14 cellular contexts compared by ENCODE assay signal in the genomic region with DNA sequence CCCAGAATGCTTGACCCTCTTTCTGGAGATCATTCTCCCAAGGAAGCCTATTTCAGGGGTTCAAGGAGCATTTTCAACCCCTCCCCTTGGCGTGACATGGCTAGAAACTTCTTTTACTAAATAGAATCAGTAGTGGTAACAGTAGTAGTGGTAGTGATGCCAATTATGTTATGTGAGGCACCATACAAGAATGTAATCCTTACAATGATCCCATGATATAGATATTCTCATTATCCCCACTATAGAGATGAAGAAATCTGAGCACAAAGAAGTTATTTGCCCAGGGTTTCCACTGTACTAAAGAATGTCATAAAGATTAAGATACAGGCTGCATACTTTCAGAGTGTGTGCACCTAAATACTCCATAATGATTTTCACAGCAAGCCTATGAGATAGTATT.
A peak's percentile ranks its signal among the peaks of the same experiment; 100 is the strongest.
DNase-seq lines count a peak whose midpoint lies in the region; ATAC-seq and TF ChIP-seq lines count a peak whose summit lies in the region.
"Had no signal": no experiment of that assay in that cellular context is flagged by ENCODE, and none has a peak within 500 bp of the region (broad histone marks: within the 10 kb centered on the region; RNA-seq: fewer than 3 reads in every experiment).

No MANE protein-coding gene starts in this region.

- no TSS peak for BruUV-seq in PC-3 (replicated peaks; lab: Mats Ljungman, UMichigan)

- no peak overlapping the region for H3K4me3 ChIP-seq in BLaER1 treated with 17β-estradiol and CSF1 and Interleukin-3, amounts not matched to agents 10 nM and 100 nM
- no peak overlapping the region for H3K4me3 ChIP-seq in PC-3 (ENCODE audit: low read length)
- no peak overlapping the region for H3K4me3 ChIP-seq in retinal pigment epithelial cell (ENCODE audit: low read length)

- H3K9ac ChIP-seq in BLaER1 treated with 17β-estradiol and CSF1 and Interleukin-3, amounts not matched to agents 10 nM and 100 nM = no peak overlapping the region
- no peak overlapping the region for H3K9ac ChIP-seq in PC-3 (ENCODE audit: low read length)

- no peaks in the 10 kb centered on the region for H4K20me1 ChIP-seq in BLaER1 treated with 17β-estradiol and CSF1 and Interleukin-3, amounts not matched to agents 10 nM and 100 nM
- H4K20me1 ChIP-seq in PC-3 (ENCODE audit: low read length) = no peaks in the 10 kb centered on the region

- H3K4me1 Mint-ChIP-seq in activated CD8-positive, alpha-beta T cell treated with anti-CD3 and anti-CD28 coated beads for 36 hours (ENCODE audit: low read depth) = no peaks in the 10 kb centered on the region

- no peak overlapping the region for H3K27ac ChIP-seq in BLaER1 treated with 17β-estradiol and CSF1 and Interleukin-3, amounts not matched to agents 10 nM and 100 nM
- H3K27ac ChIP-seq in PC-3 (ENCODE audit: low read length) (no peak overlapping the region), foreskin keratinocyte (no peak overlapping the region)
- H3K27ac ChIP-seq: HL-60 had no signal

- CTCF ChIA-PET in PC-3 (lab: Charles Lee) = interaction anchor here (0.5 to 0.6 kb wide), 3 partner anchors 56 to 498 kb away, joined by 3 to 4 read pairs (median 4); no protein-coding TSS in a partner anchor
- CTCF ChIA-PET in activated CD8-positive, alpha-beta T cell treated with anti-CD3 and anti-CD28 coated beads for 36 hours (lab: Charles Lee) = interaction anchor here (0.6 kb wide), 1 partner anchor 218 kb away, joined by 5 read pairs; no protein-coding TSS in a partner anchor

- no peaks in the 10 kb centered on the region for H3K9me2 ChIP-seq in PC-3 (replicated peaks; ENCODE audit: low read length)

- peak overlapping the region in 7 of 11 experiments; percentile 49 to 76 (median 68); a peak in 12 of 22 replicates for H3K4me2 ChIP-seq in BLaER1 treated with 17β-estradiol and CSF1 and Interleukin-3, amounts not matched to agents 10 nM and 100 nM
- H3K4me2 ChIP-seq in PC-3 (ENCODE audit: low read length) = no peak overlapping the region

- H3K4me1 ChIP-seq in BLaER1 treated with 17β-estradiol and CSF1 and Interleukin-3, amounts not matched to agents 10 nM and 100 nM = peaks cover 0 to 41% (median 27%) of the 10 kb centered on the region in 10 experiments; a peak in 15 of 20 replicates
- H3K4me1 ChIP-seq in PC-3 (ENCODE audit: insufficient read depth, low read length) (no peaks in the 10 kb centered on the region), foreskin keratinocyte (no peaks in the 10 kb centered on the region)

- DNase-seq in PC-3 = peak; percentile 39
- DNase-seq in foreskin keratinocyte = peak in 1 of 2 donors; percentile 55
- DNase-seq in retinal pigment epithelial cell (ENCODE audit: low read depth) = peak; percentile 72
- DNase-seq in T-helper 9 cell = no peak
- DNase-seq in activated CD8-positive, alpha-beta T cell treated with anti-CD3 and anti-CD28 coated beads for 36 hours = no peak
- DNase-seq in hippocampal formation (lab: John Stamatoyannopoulos, UW) = no peak
- DNase-seq: AML-193; C1 segment of cervical spinal cord; CD4-positive, alpha-beta T cell; DMS153; DMS79 treated with DMSO at 0.1 percent for 48 hours; GDM1 had no signal

- H3K36me3 Mint-ChIP-seq in activated CD8-positive, alpha-beta T cell treated with anti-CD3 and anti-CD28 coated beads for 36 hours (ENCODE audit: low read depth) = no peaks in the 10 kb centered on the region

- H3K36me3 ChIP-seq in BLaER1 treated with 17β-estradiol and CSF1 and Interleukin-3, amounts not matched to agents 10 nM and 100 nM = no peaks in the 10 kb centered on the region
- no peaks in the 10 kb centered on the region for H3K36me3 ChIP-seq in PC-3 (ENCODE audit: low read depth, low read length)

- H3K9me3 Mint-ChIP-seq in activated CD8-positive, alpha-beta T cell treated with anti-CD3 and anti-CD28 coated beads for 36 hours = no peaks in the 10 kb centered on the region
- H3K9me3 Mint-ChIP-seq: CD4-positive, alpha-beta T cell had no signal

- no peaks in the 10 kb centered on the region for H3K27me3 ChIP-seq in BLaER1 treated with 17β-estradiol and CSF1 and Interleukin-3, amounts not matched to agents 10 nM and 100 nM
- H3K27me3 ChIP-seq in PC-3 (ENCODE audit: low read length) (peaks cover 37% of the 10 kb centered on the region), foreskin keratinocyte (peaks cover 2% of the 10 kb centered on the region)

- peaks cover 22% of the 10 kb centered on the region for H3K27me3 Mint-ChIP-seq in activated CD8-positive, alpha-beta T cell treated with anti-CD3 and anti-CD28 coated beads for 36 hours

- no peak for TF ChIP-seq CTCF in PC-3 (conservative IDR thresholded peaks at IDR 0.05; ENCODE audit: low read depth, low read length)
- TF ChIP-seq CTCF in foreskin keratinocyte (conservative IDR thresholded peaks at IDR 0.05) = no peak
- no peak for TF ChIP-seq CTCF in retinal pigment epithelial cell (conservative IDR thresholded peaks at IDR 0.05; ENCODE audit: low read depth, low read length)
- TF ChIP-seq CTCF in activated CD8-positive, alpha-beta T cell treated with anti-CD3 and anti-CD28 coated beads for 36 hours (IDR thresholded peaks at IDR 0.05) = no peak

- H3K9me3 ChIP-seq in BLaER1 treated with 17β-estradiol and CSF1 and Interleukin-3, amounts not matched to agents 10 nM and 100 nM (replicated peaks in 1 of 11) = peaks cover 0 to 19% (median 0%) of the 10 kb centered on the region in 11 experiments; a peak in 5 of 22 replicates
- no peaks in the 10 kb centered on the region for H3K9me3 ChIP-seq in PC-3 (ENCODE audit: low read length)

- H3F3A ChIP-seq in PC-3 (ENCODE audit: low read length, unreplicated experiment) = no peaks in the 10 kb centered on the region

- no peak overlapping the region for H2AFZ ChIP-seq in PC-3 (ENCODE audit: low read length)

- intact Hi-C loops in PC-3 (cut with micrococcal nuclease) = loop anchor here (10.0 kb wide), 1 partner anchor 160 kb away; no protein-coding TSS in a partner anchor
- intact Hi-C loops in activated CD8-positive, alpha-beta T cell treated with anti-CD3 and anti-CD28 coated beads for 36 hours (cut with micrococcal nuclease) = no loop called here

- ATAC-seq in PC-3 (peak; percentile 8; the same call in 1 of the 2 replicates), foreskin keratinocyte (peak; percentile 52)
- no peak for ATAC-seq in activated CD8-positive, alpha-beta T cell treated with anti-CD3 and anti-CD28 coated beads for 36 hours

- H3K79me2 ChIP-seq in PC-3 (ENCODE audit: low read length) = no peaks in the 10 kb centered on the region

- H3K27ac Mint-ChIP-seq in activated CD8-positive, alpha-beta T cell treated with anti-CD3 and anti-CD28 coated beads for 36 hours = no peak overlapping the region
- H3K27ac Mint-ChIP-seq: CD4-positive, alpha-beta T cell had no signal

- H3K4me3 Mint-ChIP-seq in activated CD8-positive, alpha-beta T cell treated with anti-CD3 and anti-CD28 coated beads for 36 hours = no peak overlapping the region
- H3K4me3 Mint-ChIP-seq: CD4-positive, alpha-beta T cell had no signal

- POLR2A ChIA-PET in PC-3 (lab: Charles Lee; ENCODE audit: unreplicated experiment) = no interaction called here
- POLR2A ChIA-PET in activated CD8-positive, alpha-beta T cell treated with anti-CD3 and anti-CD28 coated beads for 36 hours (lab: Charles Lee) = no interaction called here

Comparison
In these comparisons a context has a peak if more than half of its experiments do, and no peak if none do; other contexts are left out.
1. DNase-seq: peak in PC-3 (single experiment) and retinal pigment epithelial cell (single experiment); none in T-helper 9 cell (single experiment), activated CD8-positive, alpha-beta T cell treated with anti-CD3 and anti-CD28 coated beads for 36 hours (single experiment) and hippocampal formation (0 of 2).